7 cellular contexts compared by ENCODE assay signal in the genomic region with DNA sequence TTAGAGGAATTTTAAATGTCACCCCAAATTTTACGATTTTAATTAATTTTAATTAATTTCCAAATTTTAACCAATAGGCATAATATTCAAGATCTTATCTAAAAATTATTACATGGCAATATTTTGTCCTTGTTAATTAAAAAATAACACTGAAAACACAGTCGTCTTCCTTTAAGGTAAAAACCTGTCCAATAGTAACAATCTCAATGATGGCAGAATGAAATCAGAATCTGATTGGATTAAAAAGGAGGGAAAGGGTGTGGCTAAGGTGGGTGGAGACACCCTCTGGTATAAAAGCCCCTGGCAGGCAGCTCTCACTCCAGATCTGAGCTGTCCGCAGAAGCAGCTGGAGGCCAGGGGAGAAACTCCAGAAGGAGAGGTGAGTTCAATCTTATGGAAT. TPM values are rescaled to one million over a fixed set of nuclear protein-coding genes. Genes with fewer than 3 reads are reported as not detected.
"Had no signal": no experiment of that assay in that cellular context is flagged by ENCODE, and none has a peak within 500 bp of the region (broad histone marks: within the 10 kb centered on the region; RNA-seq: fewer than 3 reads in every experiment).

A gene (plus strand): TSS at position 301 of the 400 bp plus-strand sequence. CDS start 2,704 bp downstream, outside the sequence.

RNA-seq across cellular contexts. Expression of the gene that starts here (rescaled TPM):
- total RNA-seq: M059J, NCI-H460, OCI-LY7, PC-9, Right ventricle myocardium inferior, SJSA1 had no signal
- polyA plus RNA-seq: SK-N-SH had no signal
